In genomic region chr2:193101591-193101990, GRCh38 we compare ENCODE assay signal across 18 cellular contexts.
DNase-seq lines count a peak whose midpoint lies in the region; ATAC-seq and TF ChIP-seq lines count a peak whose summit lies in the region.
"Had no signal": no experiment of that assay in that cellular context is flagged by ENCODE, and none has a peak within 500 bp of the region (broad histone marks: within the 10 kb centered on the region; RNA-seq: fewer than 3 reads in every experiment).

No MANE protein-coding gene starts in this region.

- DNase-seq in left ventricle myocardium superior (peak; percentile 8), cardiac septum (ENCODE audit: low spot score) (no peak), lower lobe of right lung (peak; percentile 11), spleen (peak; percentile 35), NCI-H1930 (lab: John Stamatoyannopoulos, UW) (no peak), iPS-NIHi11 (ENCODE audit: low spot score) (no peak), HuH-7 (ENCODE audit: low spot score) (no peak)
- DNase-seq: Caco-2; CD4-positive, CD25-positive, alpha-beta regulatory T cell; CD8-positive, alpha-beta T cell; DMS153; DND-41; GOT3; HFFc6 had no signal

- WGBS in spleen, 5 donors = 90 to 97% (median 91%) methylated on average over 5 of the region's 5 CpGs

- H3K9me3 ChIP-seq in lower lobe of right lung = no peaks in the 10 kb centered on the region
- no peaks in the 10 kb centered on the region for H3K9me3 ChIP-seq in spleen
- H3K9me3 ChIP-seq: BLaER1, Caco-2, HAP-1 had no signal

- H3K36me3 ChIP-seq in lower lobe of right lung (no peaks in the 10 kb centered on the region), spleen (no peaks in the 10 kb centered on the region)
- H3K36me3 ChIP-seq: BLaER1, HAP-1 had no signal

- intact Hi-C loops in left ventricle myocardium superior (cut with micrococcal nuclease) = no loop called here
- intact Hi-C loops in cardiac septum (cut with DNase I) = no loop called here
- intact Hi-C loops in lower lobe of right lung (cut with DNase I) = no loop called here
- intact Hi-C loops in spleen (cut with DNase I; ENCODE audit: low total_unique reads) = no loop called here

- ATAC-seq in left ventricle myocardium superior (no peak), lower lobe of right lung (peak in 1 of 2 donors; percentile 15)
- ATAC-seq: CD8-positive, alpha-beta T cell had no signal

- TF ChIP-seq POLR2A in spleen (IDR thresholded peaks at IDR 0.05) = no peak

- H3K27ac ChIP-seq in lower lobe of right lung (no peak overlapping the region), spleen (no peak overlapping the region)
- H3K27ac ChIP-seq: 22Rv1, BLaER1, C4-2B had no signal

- H3K27me3 ChIP-seq in lower lobe of right lung (ENCODE audit: low read depth) = no peaks in the 10 kb centered on the region
- no peaks in the 10 kb centered on the region for H3K27me3 ChIP-seq in spleen (replicated peaks in 1 of 7)
- H3K27me3 ChIP-seq: BLaER1 had no signal

- H3K4me3 ChIP-seq in lower lobe of right lung (no peak overlapping the region), spleen (no peak overlapping the region)
- H3K4me3 ChIP-seq: BLaER1, HAP-1 had no signal

- no peak for TF ChIP-seq CTCF in lower lobe of right lung (IDR thresholded peaks at IDR 0.05)
- TF ChIP-seq CTCF in spleen (IDR thresholded peaks at IDR 0.05 in 8 of 11, conservative IDR thresholded peaks at IDR 0.05 in 3 of 11) = no peak

- H3K4me1 ChIP-seq in lower lobe of right lung (no peaks in the 10 kb centered on the region), spleen (no peaks in the 10 kb centered on the region)
- H3K4me1 ChIP-seq: BLaER1, Caco-2, HAP-1 had no signal

Comparison
In these comparisons a context has a peak if more than half of its experiments do, and no peak if none do; other contexts are left out.
1. DNase-seq: peak in left ventricle myocardium superior (single experiment), lower lobe of right lung (single experiment) and spleen (single experiment); none in cardiac septum (single experiment), NCI-H1930 (0 of 2), iPS-NIHi11 (single experiment) and HuH-7 (single experiment).